8 cellular contexts compared by ENCODE assay signal in the genomic region with DNA sequence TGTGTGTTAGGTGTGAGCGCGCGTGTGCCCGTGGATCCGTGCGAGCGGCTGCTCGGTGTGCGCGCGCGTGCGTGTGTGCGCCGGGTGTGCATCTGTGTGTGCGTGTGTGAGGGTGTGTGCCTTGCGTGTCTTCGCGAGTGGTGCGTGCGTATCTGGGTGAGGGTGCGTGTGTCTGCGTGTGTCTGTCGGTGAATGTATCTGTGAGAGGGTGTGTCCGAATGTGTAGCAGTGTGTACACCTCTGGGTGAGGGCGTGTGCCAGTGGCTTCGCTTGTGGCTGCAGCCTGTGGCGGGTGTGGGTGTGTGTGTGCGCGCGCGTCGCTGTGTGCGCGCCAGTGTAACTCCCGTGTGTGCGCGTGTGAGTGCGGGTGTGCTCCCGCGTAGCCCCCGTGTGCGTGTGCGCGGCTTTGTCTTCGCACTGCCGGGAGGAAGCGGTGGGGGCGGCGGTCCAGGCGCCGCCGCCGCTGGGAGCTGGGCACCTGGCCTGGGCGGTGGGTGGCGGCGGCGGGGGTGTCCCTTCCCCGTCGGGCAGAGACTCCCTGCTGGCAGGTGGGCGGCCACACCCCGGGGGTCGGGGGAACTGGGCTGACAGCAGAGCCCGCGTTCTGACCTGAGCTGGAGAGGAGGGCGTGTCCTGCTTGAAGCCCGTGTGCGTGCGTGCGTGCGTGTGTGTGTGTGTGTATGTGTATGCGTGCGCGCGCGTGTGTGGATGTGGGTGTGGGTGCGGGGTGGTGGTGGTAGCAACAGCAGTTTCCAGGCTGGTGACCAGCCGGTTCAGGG.
A peak's percentile ranks its signal among the peaks of the same experiment; 100 is the strongest.
DNase-seq lines count a peak whose midpoint lies in the region; ATAC-seq and TF ChIP-seq lines count a peak whose summit lies in the region.

No MANE protein-coding gene starts in this region.

- H3K4me3 ChIP-seq in AG04450 (ENCODE audit: low read depth, low read length): peak overlapping the region; percentile 67
- H3K4me3 ChIP-seq in HUES64 (ENCODE audit: low read length): peak overlapping the region; percentile 61
- H3K4me3 ChIP-seq in lower lobe of right lung: peak overlapping the region; percentile 73

- H3K27me3 Mint-ChIP-seq in activated CD4-positive, alpha-beta T cell treated with anti-CD3 and anti-CD28 coated beads for 36 hours: peaks cover 33% of the 10 kb centered on the region

- no peak overlapping the region for H3K27ac Mint-ChIP-seq in activated CD4-positive, alpha-beta T cell treated with anti-CD3 and anti-CD28 coated beads for 36 hours

- H3K9ac ChIP-seq in HUES64 (ENCODE audit: low read depth, low read length): no peak overlapping the region

- POLR2A ChIA-PET in AG04450 (lab: Yijun Ruan, JAX): interaction anchor here (0.5 kb wide), 1 partner anchor 638 kb away, joined by 12 read pairs; the partner anchor contains the start of gene CEP250
- POLR2A ChIA-PET in activated CD4-positive, alpha-beta T cell treated with anti-CD3 and anti-CD28 coated beads for 36 hours (lab: Charles Lee): interaction anchor here (0.6 kb wide), 1 partner anchor 357 kb away, joined by 3 read pairs; no protein-coding TSS in a partner anchor

- no peaks in the 10 kb centered on the region for H3K36me3 Mint-ChIP-seq in activated CD4-positive, alpha-beta T cell treated with anti-CD3 and anti-CD28 coated beads for 36 hours (ENCODE audit: low read depth)

- peak overlapping the region; percentile 78 for H3K4me3 Mint-ChIP-seq in activated CD4-positive, alpha-beta T cell treated with anti-CD3 and anti-CD28 coated beads for 36 hours

- peaks cover 10% of the 10 kb centered on the region for H3K4me1 Mint-ChIP-seq in activated CD4-positive, alpha-beta T cell treated with anti-CD3 and anti-CD28 coated beads for 36 hours

- ATAC-seq in activated CD4-positive, alpha-beta T cell treated with anti-CD3 and anti-CD28 coated beads for 36 hours: peak; percentile 57
- peak; percentile 80 for ATAC-seq in lower lobe of right lung
- ATAC-seq in GM21447 (IDR thresholded peaks at IDR 0.05; ENCODE audit: unreplicated experiment): no peak
- no peak for ATAC-seq in HG03175 (IDR thresholded peaks at IDR 0.05; ENCODE audit: unreplicated experiment)

- peaks cover 38% of the 10 kb centered on the region for H3K27me3 ChIP-seq in AG04450 (ENCODE audit: control insufficient read depth, insufficient read depth, low read length)
- H3K27me3 ChIP-seq in HUES64 (ENCODE audit: insufficient read depth, low read length): peaks cover 68% of the 10 kb centered on the region
- no peaks in the 10 kb centered on the region for H3K27me3 ChIP-seq in lower lobe of right lung (ENCODE audit: low read depth)

- peaks cover 2% of the 10 kb centered on the region; the same call in 1 of the 2 replicates for H3K9me3 ChIP-seq in AG04450 (ENCODE audit: control insufficient read depth, insufficient read depth, low read length)
- no peaks in the 10 kb centered on the region for H3K9me3 ChIP-seq in HUES64 (ENCODE audit: insufficient read depth, low read depth, low read length)
- H3K9me3 ChIP-seq in lower lobe of right lung: no peaks in the 10 kb centered on the region

- H3K4me1 ChIP-seq in HUES64 (ENCODE audit: insufficient read depth, low read length) (peaks cover 26% of the 10 kb centered on the region), lower lobe of right lung (peaks cover 55% of the 10 kb centered on the region)

- no peaks in the 10 kb centered on the region for H3K36me3 ChIP-seq in HUES64 (ENCODE audit: insufficient read depth, low read length)
- H3K36me3 ChIP-seq in lower lobe of right lung: no peaks in the 10 kb centered on the region

- DNase-seq in AG04450 (ENCODE audit: low read depth, low spot score) (no peak), lower lobe of right lung (peak; percentile 90)
- peak; percentile 61 for DNase-seq in activated CD4-positive, alpha-beta T cell treated with anti-CD3 and anti-CD28 coated beads for 36 hours
- peak; percentile 46 for DNase-seq in stimulated activated CD8-positive, alpha-beta memory T cell treated with anti-CD3 and anti-CD28 coated beads, Interleukin-4, amount 100 ng/mL, for 48 hours

- no peak for TF ChIP-seq CTCF in AG04450 (IDR thresholded peaks at IDR 0.05; ENCODE audit: low read depth, low read length)
- TF ChIP-seq CTCF in lower lobe of right lung (IDR thresholded peaks at IDR 0.05): no peak

- CTCF ChIA-PET in AG04450 (lab: Charles Lee): interaction anchor here (1.4 kb wide), 1 partner anchor 109 kb away, joined by 3 read pairs; no protein-coding TSS in a partner anchor
- CTCF ChIA-PET in activated CD4-positive, alpha-beta T cell treated with anti-CD3 and anti-CD28 coated beads for 36 hours (lab: Charles Lee): interaction anchor here (0.7 to 1.0 kb wide), 2 partner anchors 42 to 45 kb away, joined by 4 read pairs; no protein-coding TSS in a partner anchor

- no peaks in the 10 kb centered on the region for H3K9me3 Mint-ChIP-seq in activated CD4-positive, alpha-beta T cell treated with anti-CD3 and anti-CD28 coated beads for 36 hours (ENCODE audit: low read depth)

- intact Hi-C loops in activated CD4-positive, alpha-beta T cell treated with anti-CD3 and anti-CD28 coated beads for 36 hours (cut with DNase I, micrococcal nuclease): no loop called here
- intact Hi-C loops in lower lobe of right lung (cut with DNase I): no loop called here

- H3K27ac ChIP-seq in AG04450 (ENCODE audit: low read depth, low read length) (no peak overlapping the region), HUES64 (ENCODE audit: low read depth, low read length) (no peak overlapping the region), cingulate gyrus (ENCODE audit: low read depth, low read length) (peak overlapping the region; percentile 65), lower lobe of right lung (peak overlapping the region; percentile 75)

- WGBS in HUES64: 2% methylated on average over 77 of the region's 78 CpGs

Comparison
In these comparisons a context has a peak if more than half of its experiments do, and no peak if none do; other contexts are left out.
1. H3K27ac ChIP-seq: peak in cingulate gyrus (single experiment) and lower lobe of right lung (single experiment); none in AG04450 (single experiment) and HUES64 (single experiment).
2. ATAC-seq: peak in activated CD4-positive, alpha-beta T cell treated with anti-CD3 and anti-CD28 coated beads for 36 hours (single experiment) and lower lobe of right lung (2 of 2); none in GM21447 (single experiment) and HG03175 (single experiment).
3. Peak in every context shown above with its lines, with median percentiles within 50 percentile points of each other: H3K4me3 ChIP-seq.